ENCODE assay signal across 18 cellular contexts in the genomic region with DNA sequence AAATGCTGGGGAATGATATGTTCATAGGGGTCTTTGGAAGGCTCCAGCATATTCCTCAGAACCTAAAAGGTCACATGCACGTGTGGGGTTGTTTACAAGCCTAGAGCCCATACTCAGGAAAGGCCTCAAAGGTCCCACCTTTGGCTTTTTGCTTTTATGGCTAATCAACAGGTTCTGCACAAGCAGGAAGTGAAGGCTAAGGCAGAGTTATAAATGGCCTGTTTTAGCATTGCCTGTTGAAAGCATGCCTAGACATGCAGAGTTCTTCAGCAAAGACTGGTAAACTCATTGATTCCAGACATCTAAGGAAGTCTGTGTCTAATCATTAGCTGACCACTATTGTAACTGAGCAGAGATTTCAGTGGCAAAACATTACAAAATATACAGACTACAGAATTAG.
DNase-seq lines count a peak whose midpoint lies in the region; ATAC-seq and TF ChIP-seq lines count a peak whose summit lies in the region.
"Had no signal": no experiment of that assay in that cellular context is flagged by ENCODE, and none has a peak within 500 bp of the region (broad histone marks: within the 10 kb centered on the region; RNA-seq: fewer than 3 reads in every experiment).

No MANE protein-coding gene starts in this region.

- H3K79me2 ChIP-seq in mammary epithelial cell (ENCODE audit: insufficient read depth, low read length) = no peaks in the 10 kb centered on the region

- no peaks in the 10 kb centered on the region for H3K4me1 ChIP-seq in mammary epithelial cell (ENCODE audit: insufficient read depth, low read length)
- H3K4me1 ChIP-seq: Caco-2 had no signal

- H3K4me2 ChIP-seq in mammary epithelial cell (ENCODE audit: insufficient read depth, low read depth, low read length) = no peak overlapping the region
- H3K4me2 ChIP-seq: A549, GM23338 had no signal

- no peaks in the 10 kb centered on the region for H4K20me1 ChIP-seq in mammary epithelial cell (ENCODE audit: insufficient read depth, low read length)

- no peak for TF ChIP-seq CTCF in mammary epithelial cell (conservative IDR thresholded peaks at IDR 0.05 in 1 of 2, IDR thresholded peaks at IDR 0.05 in 1 of 2; ENCODE audit: extremely low read depth in 1 of 2, insufficient read depth in 1 of 2, low read depth in 1 of 2, low read length in 2 of 2)
- no peak for TF ChIP-seq CTCF in MCF 10A (IDR thresholded peaks at IDR 0.05; ENCODE audit: unreplicated experiment)

- WGBS in mammary epithelial cell (ENCODE audit: low coverage, missing lambda C conversion rate) = 70% methylated on average over 1 of the region's 1 CpG

- no peaks in the 10 kb centered on the region for H3K36me3 ChIP-seq in mammary epithelial cell (ENCODE audit: insufficient read depth, low read length)

- in situ Hi-C loops in mammary epithelial cell (cut with MboI; ENCODE audit: low sequenced_read_pairs in 2 of 2) = no loop called here

- no peaks in the 10 kb centered on the region for H3K36me3 Mint-ChIP-seq in MCF 10A (ENCODE audit: insufficient read depth, unreplicated experiment)

- BruUV-seq in mammary epithelial cell (replicated peaks; lab: Mats Ljungman, UMichigan) (no TSS peak), MCF 10A (replicated peaks; lab: Mats Ljungman, UMichigan) (no TSS peak)

- H3K27me3 ChIP-seq in mammary epithelial cell (ENCODE audit: insufficient read depth, low read length) = no peaks in the 10 kb centered on the region

- no peak overlapping the region for H3K27ac Mint-ChIP-seq in MCF 10A (ENCODE audit: low read depth, unreplicated experiment)
- H3K27ac Mint-ChIP-seq: CD4-positive, alpha-beta T cell; GM23338 had no signal

- peaks cover 9% of the 10 kb centered on the region for H3K9me3 ChIP-seq in mammary epithelial cell (replicated peaks; ENCODE audit: insufficient read depth, low read length)

- DNase-seq in mammary epithelial cell (peak; percentile 36), MCF 10A (ENCODE audit: unreplicated experiment) (no peak), OCI-M1 (lab: John Stamatoyannopoulos, UW) (peak; percentile 10), medulla oblongata (ENCODE audit: extremely low spot score) (no peak)
- DNase-seq in stimulated activated CD4-positive, alpha-beta T cell treated with anti-CD3 and anti-CD28 coated beads, Interleukin-4, amount 100 ng/mL, for 1 hour = no peak
- no peak for DNase-seq in central memory CD4-positive, alpha-beta T cell
- DNase-seq: AML-193; Caco-2; CD4-positive, alpha-beta T cell; DMS153; DMS79; GDM1; HCEC 1CT had no signal

- H3K9me3 Mint-ChIP-seq in MCF 10A (ENCODE audit: unreplicated experiment) = peaks cover 15% of the 10 kb centered on the region

- intact Hi-C loops in mammary epithelial cell (cut with micrococcal nuclease) = no loop called here
- intact Hi-C loops in MCF 10A (cut with micrococcal nuclease) = no loop called here

- peak overlapping the region; percentile 11 for H2AFZ ChIP-seq in mammary epithelial cell (ENCODE audit: low read depth, low read length)
- H2AFZ ChIP-seq: GM23338 had no signal

- H3K9ac ChIP-seq in mammary epithelial cell (ENCODE audit: insufficient read depth, low read length) = no peak overlapping the region

- H3K4me1 Mint-ChIP-seq in MCF 10A (ENCODE audit: insufficient read depth, unreplicated experiment) = peaks cover 18% of the 10 kb centered on the region

- no peaks in the 10 kb centered on the region for H3K27me3 Mint-ChIP-seq in MCF 10A (ENCODE audit: insufficient read depth, unreplicated experiment)
- H3K27me3 Mint-ChIP-seq: CD4-positive, alpha-beta T cell had no signal

- peak; percentile 33 for ATAC-seq in esophagus mucosa
- ATAC-seq: A549, GM23338 had no signal

- CTCF ChIA-PET in mammary epithelial cell (lab: Charles Lee; ENCODE audit: low non-redundant PET) (no interaction called here), MCF 10A (lab: Yijun Ruan, JAX) (interaction anchor here (0.6 to 0.7 kb wide), 2 partner anchors 27 to 457 kb away, joined by 3 read pairs; no protein-coding TSS in a partner anchor)

- POLR2A ChIA-PET in MCF 10A (lab: Yijun Ruan, JAX) = interaction anchor here (0.9 kb wide), 1 partner anchor 9 kb away, joined by 4 read pairs; no protein-coding TSS in a partner anchor

- no peak overlapping the region for H3K4me3 Mint-ChIP-seq in MCF 10A (ENCODE audit: unreplicated experiment)
- H3K4me3 Mint-ChIP-seq: CD4-positive, alpha-beta T cell; GM23338 had no signal

- dilution Hi-C loops in mammary epithelial cell (cut with HindIII; ENCODE audit: low sequenced_read_pairs) = no loop called here

- no peak overlapping the region for H3K4me3 ChIP-seq in mammary epithelial cell (replicated peaks in 1 of 3; ENCODE audit: insufficient read depth in 1 of 3, low read depth in 2 of 3, low read length in 3 of 3)
- H3K4me3 ChIP-seq: A549, GM23338 had no signal

- no peak overlapping the region for H3K27ac ChIP-seq in mammary epithelial cell (ENCODE audit: insufficient read depth, low read depth, low read length)
- H3K27ac ChIP-seq: 22Rv1, A549, C4-2B had no signal

Comparison
In these comparisons a context has a peak if more than half of its experiments do, and no peak if none do; other contexts are left out.
1. DNase-seq: peak in mammary epithelial cell (single experiment) and OCI-M1 (single experiment); none in MCF 10A (single experiment), stimulated activated CD4-positive, alpha-beta T cell treated with anti-CD3 and anti-CD28 coated beads, Interleukin-4, amount 100 ng/mL, for 1 hour (single experiment), medulla oblongata (single experiment) and central memory CD4-positive, alpha-beta T cell (single experiment).